9 cellular contexts compared by ENCODE assay signal in the genomic region with DNA sequence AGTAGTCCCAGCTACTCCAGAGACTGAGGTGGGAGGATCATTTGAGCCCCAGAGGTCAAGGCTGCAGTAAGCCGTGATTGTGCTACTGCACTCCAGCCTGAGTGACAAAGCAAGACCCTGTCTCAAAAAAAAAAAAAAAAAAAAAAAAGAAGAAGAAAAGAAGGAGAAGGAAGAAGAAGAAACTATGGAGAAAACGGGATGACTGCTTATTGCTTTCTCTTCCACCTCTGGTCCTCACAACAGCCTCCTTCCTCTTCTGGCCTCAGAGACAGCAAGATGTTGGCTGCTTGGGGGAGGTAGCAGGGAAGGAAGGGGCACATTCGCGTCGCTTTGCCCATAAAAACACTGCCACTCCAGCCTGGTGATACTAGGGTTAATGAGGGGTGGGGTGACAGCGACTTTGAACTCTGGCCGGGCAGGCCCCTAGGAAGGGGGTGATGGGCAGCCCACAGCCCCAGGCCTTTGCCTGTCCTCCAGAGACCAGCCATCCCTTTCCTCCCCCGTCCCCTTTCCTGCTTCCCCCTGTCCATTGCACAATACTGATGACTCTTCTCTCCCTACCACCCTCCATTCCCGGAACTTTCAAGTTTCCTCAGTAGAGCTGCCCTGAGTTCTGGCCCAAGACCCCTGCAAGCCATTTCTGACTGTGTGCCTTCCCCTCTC. TPM values are rescaled to one million over a fixed set of nuclear protein-coding genes. Genes with fewer than 3 reads are reported as not detected.
DNase-seq lines count a peak whose midpoint lies in the region; ATAC-seq and TF ChIP-seq lines count a peak whose summit lies in the region.
"Had no signal": no experiment of that assay in that cellular context is flagged by ENCODE, and none has a peak within 500 bp of the region (broad histone marks: within the 10 kb centered on the region; RNA-seq: fewer than 3 reads in every experiment).

No MANE protein-coding gene starts in this region.

- peak overlapping the region; percentile 72 to 88 for H3K27ac Mint-ChIP-seq in effector memory CD8-positive, alpha-beta T cell
- H3K27ac Mint-ChIP-seq in neural crest cell (ENCODE audit: unreplicated experiment), result no peak overlapping the region

- no peak for ATAC-seq in effector memory CD8-positive, alpha-beta T cell (replicated peaks)
- no peak for ATAC-seq in aorta (ENCODE audit: low FRiP score)

- intact Hi-C loops in aorta (cut with DNase I), result loop anchor here in 1 of 2 donors (5.0 kb wide), 1 partner anchor 68 kb away; the partner anchor contains the start of genes ACTR1A and SUFU

- H3K4me3 ChIP-seq in aorta (ENCODE audit: low read length in 2 of 2), result no peak overlapping the region
- H3K4me3 ChIP-seq: HAP-1 had no signal

- H3K27ac ChIP-seq in aorta (ENCODE audit: low read depth in 1 of 2, low read length in 2 of 2), result no peak overlapping the region

- H3K4me1 ChIP-seq in aorta (ENCODE audit: control insufficient read depth in 1 of 2, insufficient read depth in 2 of 2, low read length in 2 of 2), result peaks cover 0 to 4% of the 10 kb centered on the region in 2 donors
- H3K4me1 ChIP-seq: HAP-1 had no signal

- H3K9me3 ChIP-seq in aorta (ENCODE audit: control insufficient read depth, low read length), result no peaks in the 10 kb centered on the region
- H3K9me3 ChIP-seq: HAP-1 had no signal

- no peaks in the 10 kb centered on the region for H3K36me3 ChIP-seq in aorta (ENCODE audit: control insufficient read depth in 1 of 2, insufficient read depth in 2 of 2, low read length in 1 of 2)
- H3K36me3 ChIP-seq: HAP-1 had no signal

- H3K4me1 Mint-ChIP-seq in effector memory CD8-positive, alpha-beta T cell (ENCODE audit: low read depth in 2 of 2), result peaks cover 30 to 32% of the 10 kb centered on the region in 2 donors
- H3K4me1 Mint-ChIP-seq in neural crest cell, result peaks cover 53% of the 10 kb centered on the region

- WGBS in aorta, 2 donors, result 51 to 60% methylated on average over 9 of the region's 9 CpGs

- H3K27me3 ChIP-seq in aorta (ENCODE audit: control insufficient read depth in 1 of 2, insufficient read depth in 2 of 2, low read length in 1 of 2), result no peaks in the 10 kb centered on the region

- peaks cover 13% of the 10 kb centered on the region for H3K36me3 Mint-ChIP-seq in effector memory CD8-positive, alpha-beta T cell (ENCODE audit: insufficient read depth)
- H3K36me3 Mint-ChIP-seq in neural crest cell (ENCODE audit: low read depth), result no peaks in the 10 kb centered on the region

- H3K9me3 Mint-ChIP-seq in effector memory CD8-positive, alpha-beta T cell, result no peaks in the 10 kb centered on the region
- H3K9me3 Mint-ChIP-seq in neural crest cell, result no peaks in the 10 kb centered on the region

- H3K4me3 Mint-ChIP-seq in effector memory CD8-positive, alpha-beta T cell, result peak overlapping the region; percentile 76 to 93
- peak overlapping the region; percentile 96 for H3K4me3 Mint-ChIP-seq in neural crest cell

- no peaks in the 10 kb centered on the region for H3K27me3 Mint-ChIP-seq in effector memory CD8-positive, alpha-beta T cell
- peaks cover 11% of the 10 kb centered on the region for H3K27me3 Mint-ChIP-seq in neural crest cell (ENCODE audit: low read depth)

- DNase-seq in CMK (ENCODE audit: low read depth) (peak; percentile 70), NCI-H226 (peak; percentile 40), neural crest cell (ENCODE audit: low read depth, low spot score) (no peak), iPS-NIHi11 (ENCODE audit: low spot score) (no peak), superior temporal gyrus (ENCODE audit: extremely low spot score) (no peak), aorta (no peak)
- DNase-seq in effector memory CD8-positive, alpha-beta T cell, result no peak
- DNase-seq in stimulated activated naive CD4-positive, alpha-beta T cell treated with Interleukin-2 at 50 U/mL for 16 hours (lab: John Stamatoyannopoulos, UW), result no peak

- no peak for TF ChIP-seq CTCF in neural crest cell (conservative IDR thresholded peaks at IDR 0.05)

RNA-seq across cellular contexts. Expression of gene CUEDC2, which starts 2.0 kb away (rescaled TPM):
- 118 and 121 TPM in 2 replicates for total RNA-seq in neural crest cell
- 10 to 100 TPM; 40.6 to 48.2 TPM for total RNA-seq in aorta
- 10 to 100 TPM; 55.3 to 80.2 TPM for polyA plus RNA-seq in aorta

RNA-seq across cellular contexts. Expression of gene FBXL15, which starts 13.7 kb away (rescaled TPM):
- total RNA-seq in neural crest cell, result 24.8 and 25.6 TPM in 2 replicates
- total RNA-seq in aorta, result 10 to 100 TPM in 1 of 2 donors, 1 to 10 TPM in 1; 8.7 to 12.1 TPM
- polyA plus RNA-seq in aorta, result 10 to 100 TPM in 1 of 2 donors, 1 to 10 TPM in 1; 7.0 to 30.5 TPM

RNA-seq across cellular contexts. Expression of gene PSD, which starts 15.8 kb away (rescaled TPM):
- total RNA-seq in neural crest cell (36.1 and 37.4 TPM in 2 replicates), aorta (1 to 10 TPM in 1 of 2 donors, under 1 TPM in 1; 0.16 to 1.4 TPM)
- polyA plus RNA-seq in aorta, result under 1 TPM; 0.25 to 0.33 TPM

RNA-seq across cellular contexts. Expression of gene C10orf95, which starts 17.0 kb away (rescaled TPM):
- 0.21 and 0.27 TPM in 2 replicates for total RNA-seq in neural crest cell
- not detected for total RNA-seq in aorta
- polyA plus RNA-seq in aorta, result under 1 TPM in 1 of 2 donors, not detected in 1; 0.36 TPM

RNA-seq across cellular contexts. Expression of gene NFKB2, which starts 38.9 kb away (rescaled TPM):
- 22.9 and 26.1 TPM in 2 replicates for total RNA-seq in neural crest cell
- 10 to 100 TPM; 48.4 to 63.3 TPM for total RNA-seq in aorta
- polyA plus RNA-seq in aorta, result 10 to 100 TPM in 1 of 2 donors, 1 to 10 TPM in 1; 9.8 to 43.4 TPM

Comparison
In these comparisons a context has a peak if more than half of its experiments do, and no peak if none do; other contexts are left out.
1. DNase-seq: peak in CMK (single experiment) and NCI-H226 (single experiment); none in effector memory CD8-positive, alpha-beta T cell (0 of 3), neural crest cell (single experiment), iPS-NIHi11 (single experiment), superior temporal gyrus (single experiment), aorta (0 of 2) and stimulated activated naive CD4-positive, alpha-beta T cell treated with Interleukin-2 at 50 U/mL for 16 hours (single experiment).
2. RNA of gene PSD, which starts 15.8 kb away (total RNA-seq): 36.1 to 37.4 TPM in neural crest cell; 0.16 to 1.4 TPM in aorta; every median in the first group is over 10 times any median in the second.